1 cellular context compared by ENCODE assay signal in the genomic region with DNA sequence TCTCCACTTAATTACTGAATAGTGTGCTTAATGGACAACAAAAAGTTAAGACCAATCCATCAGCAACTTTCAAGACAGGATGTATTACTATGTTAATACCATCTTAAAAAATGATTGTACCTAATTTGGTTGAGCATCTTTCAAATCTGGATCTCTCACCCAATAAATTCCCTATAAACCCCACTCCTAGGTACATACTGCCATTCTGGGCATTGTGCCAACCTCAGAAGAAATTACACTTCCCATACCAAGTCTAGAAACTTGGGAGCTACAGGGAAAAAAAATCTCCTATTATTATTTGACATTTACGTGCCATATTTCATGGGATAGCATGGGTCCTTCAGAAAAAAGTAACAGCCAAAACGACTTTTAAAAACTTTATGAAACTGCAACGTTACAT.
TF ChIP-seq lines count a peak whose summit lies in the region.

No MANE protein-coding gene starts in this region.

TF ChIP-seq in WTC11, 78 proteins besides CTCF, POLR2A, EP300 and RAD21 (continued from another document):
- TF ChIP-seq AR (CRISPR knock-in tag; IDR thresholded peaks at IDR 0.05) (no peak), TEAD1 (CRISPR knock-in tag; IDR thresholded peaks at IDR 0.05) (no peak), ZNF671 (CRISPR knock-in tag; IDR thresholded peaks at IDR 0.05) (no peak), SP1 (CRISPR knock-in tag; conservative IDR thresholded peaks at IDR 0.05) (no peak), ARID4B (CRISPR knock-in tag; IDR thresholded peaks at IDR 0.05; ENCODE audit: borderline replicate concordance) (no peak), EMX1 (CRISPR knock-in tag; IDR thresholded peaks at IDR 0.05) (no peak), FOXP1 (CRISPR knock-in tag; IDR thresholded peaks at IDR 0.05; ENCODE audit: borderline replicate concordance) (no peak)
- TF ChIP-seq, protein P1, sequence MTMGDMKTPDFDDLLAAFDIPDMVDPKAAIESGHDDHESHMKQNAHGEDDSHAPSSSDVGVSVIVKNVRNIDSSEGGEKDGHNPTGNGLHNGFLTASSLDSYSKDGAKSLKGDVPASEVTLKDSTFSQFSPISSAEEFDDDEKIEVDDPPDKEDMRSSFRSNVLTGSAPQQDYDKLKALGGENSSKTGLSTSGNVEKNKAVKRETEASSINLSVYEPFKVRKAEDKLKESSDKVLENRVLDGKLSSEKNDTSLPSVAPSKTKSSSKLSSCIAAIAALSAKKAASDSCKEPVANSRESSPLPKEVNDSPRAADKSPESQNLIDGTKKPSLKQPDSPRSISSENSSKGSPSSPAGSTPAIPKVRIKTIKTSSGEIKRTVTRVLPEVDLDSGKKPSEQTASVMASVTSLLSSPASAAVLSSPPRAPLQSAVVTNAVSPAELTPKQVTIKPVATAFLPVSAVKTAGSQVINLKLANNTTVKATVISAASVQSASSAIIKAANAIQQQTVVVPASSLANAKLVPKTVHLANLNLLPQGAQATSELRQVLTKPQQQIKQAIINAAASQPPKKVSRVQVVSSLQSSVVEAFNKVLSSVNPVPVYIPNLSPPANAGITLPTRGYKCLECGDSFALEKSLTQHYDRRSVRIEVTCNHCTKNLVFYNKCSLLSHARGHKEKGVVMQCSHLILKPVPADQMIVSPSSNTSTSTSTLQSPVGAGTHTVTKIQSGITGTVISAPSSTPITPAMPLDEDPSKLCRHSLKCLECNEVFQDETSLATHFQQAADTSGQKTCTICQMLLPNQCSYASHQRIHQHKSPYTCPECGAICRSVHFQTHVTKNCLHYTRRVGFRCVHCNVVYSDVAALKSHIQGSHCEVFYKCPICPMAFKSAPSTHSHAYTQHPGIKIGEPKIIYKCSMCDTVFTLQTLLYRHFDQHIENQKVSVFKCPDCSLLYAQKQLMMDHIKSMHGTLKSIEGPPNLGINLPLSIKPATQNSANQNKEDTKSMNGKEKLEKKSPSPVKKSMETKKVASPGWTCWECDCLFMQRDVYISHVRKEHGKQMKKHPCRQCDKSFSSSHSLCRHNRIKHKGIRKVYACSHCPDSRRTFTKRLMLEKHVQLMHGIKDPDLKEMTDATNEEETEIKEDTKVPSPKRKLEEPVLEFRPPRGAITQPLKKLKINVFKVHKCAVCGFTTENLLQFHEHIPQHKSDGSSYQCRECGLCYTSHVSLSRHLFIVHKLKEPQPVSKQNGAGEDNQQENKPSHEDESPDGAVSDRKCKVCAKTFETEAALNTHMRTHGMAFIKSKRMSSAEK (CRISPR knock-in tag; IDR thresholded peaks at IDR 0.05; ENCODE audit: borderline replicate concordance) = no peak
TF ChIP-seq in WTC11: peak in this region for 0.
